Comparison of ENCODE assay signal across 24 cellular contexts in the genomic region with DNA sequence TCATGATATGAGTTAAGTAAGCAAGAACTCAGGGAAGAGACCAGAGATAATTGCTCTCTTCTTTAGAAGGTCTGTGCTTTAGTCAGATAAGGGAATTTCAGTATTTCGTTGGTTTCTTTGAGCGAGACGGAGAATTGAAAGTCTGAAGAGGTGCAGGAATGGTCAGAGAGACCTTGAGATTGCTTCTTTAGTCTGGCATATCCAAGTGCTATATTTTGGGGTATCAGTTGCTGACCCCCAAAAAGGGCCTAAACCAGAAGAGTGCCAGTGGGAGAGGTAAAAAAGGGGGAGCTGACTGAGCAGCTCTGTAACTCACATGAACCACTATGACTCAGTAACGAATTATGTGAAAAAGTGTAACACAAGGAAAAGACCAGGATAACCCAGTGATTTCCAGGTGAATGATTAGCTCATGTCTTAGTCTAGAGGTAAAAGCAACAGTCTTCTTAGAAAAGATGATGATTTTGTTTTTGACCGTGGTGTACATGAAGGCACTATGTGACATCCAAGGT.
DNase-seq lines count a peak whose midpoint lies in the region; FAIRE-seq and TF ChIP-seq lines count a peak whose summit lies in the region.
"Had no signal": no experiment of that assay in that cellular context is flagged by ENCODE, and none has a peak within 500 bp of the region (broad histone marks: within the 10 kb centered on the region; RNA-seq: fewer than 3 reads in every experiment).

No MANE protein-coding gene starts in this region.

- H3K4me3 ChIP-seq in kidney epithelial cell (ENCODE audit: low read depth, low read length) = no peak overlapping the region
- no peak overlapping the region for H3K4me3 ChIP-seq in liver (ENCODE audit: low read depth in 1 of 3, low read length in 3 of 3)
- H3K4me3 ChIP-seq: BLaER1 treated with 17β-estradiol and CSF1 and Interleukin-3, amounts not matched to agents 10 nM and 100 nM; HAP-1 had no signal

- no peaks in the 10 kb centered on the region for H3K36me3 ChIP-seq in kidney epithelial cell (ENCODE audit: control insufficient read depth, insufficient read depth, low read length)
- no peaks in the 10 kb centered on the region for H3K36me3 ChIP-seq in liver (ENCODE audit: control insufficient read depth in 4 of 4, insufficient read depth in 3 of 4, low read depth in 1 of 4, low read length in 3 of 4)
- H3K36me3 ChIP-seq: BE2C; BLaER1 treated with 17β-estradiol and CSF1 and Interleukin-3, amounts not matched to agents 10 nM and 100 nM; HAP-1 had no signal

- H3K9me3 ChIP-seq in liver (ENCODE audit: control insufficient read depth in 4 of 4, low read length in 3 of 4) = no peaks in the 10 kb centered on the region
- H3K9me3 ChIP-seq: BE2C; BLaER1 treated with 17β-estradiol and CSF1 and Interleukin-3, amounts not matched to agents 10 nM and 100 nM; HAP-1 had no signal

- in situ Hi-C loops in ACHN (cut with HindIII; ENCODE audit: low pct_ligation_motif_present, low pct_unique_long_range_greater_than_20kb, low sequenced_read_pairs) = no loop called here

- TF ChIP-seq RAD21 in liver (IDR thresholded peaks at IDR 0.05) = no peak

- peak; percentile 50 for FAIRE-seq in RCC 7860 (lab: Jason Lieb, UNC)
- FAIRE-seq: A204.1, G401.6, GM12892, H54 had no signal

- no peak overlapping the region for H3K9ac ChIP-seq in liver (ENCODE audit: low read depth in 1 of 2, low read length in 2 of 2)
- H3K9ac ChIP-seq: BLaER1 treated with 17β-estradiol and CSF1 and Interleukin-3, amounts not matched to agents 10 nM and 100 nM had no signal

- H3K27me3 ChIP-seq in kidney epithelial cell (ENCODE audit: control insufficient read depth, insufficient read depth, low read length) = no peaks in the 10 kb centered on the region
- no peaks in the 10 kb centered on the region for H3K27me3 ChIP-seq in liver (ENCODE audit: control insufficient read depth in 4 of 4, insufficient read depth in 4 of 4, low read length in 3 of 4)
- H3K27me3 ChIP-seq: BE2C; BLaER1 treated with 17β-estradiol and CSF1 and Interleukin-3, amounts not matched to agents 10 nM and 100 nM had no signal

- peaks cover 0 to 5% (median 2%) of the 10 kb centered on the region in 4 donors for H3K4me1 ChIP-seq in liver (ENCODE audit: control insufficient read depth in 4 of 4, insufficient read depth in 4 of 4, low read length in 3 of 4)
- H3K4me1 ChIP-seq: BE2C, HAP-1 had no signal

- peak overlapping the region; percentile 32 to 68 for H3K27ac ChIP-seq in liver (ENCODE audit: low read depth in 1 of 2, low read length in 2 of 2)
- H3K27ac ChIP-seq: 22Rv1; BLaER1 treated with 17β-estradiol and CSF1 and Interleukin-3, amounts not matched to agents 10 nM and 100 nM had no signal

- DNase-seq in ACHN = peak; percentile 86
- DNase-seq in RCC 7860 (ENCODE audit: low spot score) = peak; percentile 35
- DNase-seq in kidney epithelial cell (ENCODE audit: low read depth) = peak; percentile 47
- no peak for DNase-seq in cerebellar nuclear complex (lab: John Stamatoyannopoulos, UW)
- DNase-seq in DMS53 treated with DMSO at 0.1 percent for 48 hours (lab: John Stamatoyannopoulos, UW; ENCODE audit: unreplicated experiment) = no peak
- no peak for DNase-seq in HuH-7.5 (ENCODE audit: low spot score)
- no peak for DNase-seq in activated CD4-positive, alpha-beta T cell treated with anti-CD3 and anti-CD28 coated beads for 4 hours
- DNase-seq: AML-193; BE2C; Calu3; CD4-positive, alpha-beta T cell; CD8-positive, alpha-beta memory T cell; DMS53; DND-41; GOT3; HFFc6 had no signal

- TF ChIP-seq CTCF in kidney epithelial cell (IDR thresholded peaks at IDR 0.05; ENCODE audit: insufficient read depth, low read length, poor library complexity, severe bottlenecking) (no peak), liver (IDR thresholded peaks at IDR 0.05; ENCODE audit: low read depth, low read length, missing input control) (no peak)

- WGBS in liver = 92% methylated on average over 5 of the region's 5 CpGs

TF ChIP-seq in liver, 16 proteins besides CTCF, POLR2A, EP300 and RAD21:
- TF ChIP-seq RXRA (IDR thresholded peaks at IDR 0.05) = no peak
- TF ChIP-seq GABPA (IDR thresholded peaks at IDR 0.05 in 1 of 2, conservative IDR thresholded peaks at IDR 0.05 in 1 of 2) = no peak

Comparison
In these comparisons a context has a peak if more than half of its experiments do, and no peak if none do; other contexts are left out.
1. DNase-seq: peak in ACHN (single experiment), RCC 7860 (single experiment) and kidney epithelial cell (single experiment); none in cerebellar nuclear complex (0 of 2), DMS53 treated with DMSO at 0.1 percent for 48 hours (single experiment), HuH-7.5 (single experiment) and activated CD4-positive, alpha-beta T cell treated with anti-CD3 and anti-CD28 coated beads for 4 hours (0 of 2).